ENCODE assay signal across 1 cellular context in genomic region chr9:22030101-22030598, GRCh38.
A peak's percentile ranks its signal among the peaks of the same experiment; 100 is the strongest.
TF ChIP-seq lines count a peak whose summit lies in the region.

No MANE protein-coding gene starts in this region.

TF ChIP-seq in HepG2, 621 proteins besides CTCF, POLR2A, EP300 and RAD21 (continued from another document):
- TF ChIP-seq ARID5B (CRISPR knock-in tag; IDR thresholded peaks at IDR 0.05): peak; percentile 34; the same call in 1 of the 2 replicates
- no peak for TF ChIP-seq YY1 (IDR thresholded peaks at IDR 0.05; ENCODE audit: insufficient read depth, insufficient replicate concordance, low read depth, low read length)
- peak; percentile 44; the same call in 1 of the 2 replicates for TF ChIP-seq FOXA3 (CRISPR knock-in tag; IDR thresholded peaks at IDR 0.05)
- TF ChIP-seq CEBPG (CRISPR knock-in tag; IDR thresholded peaks at IDR 0.05): 0 out of 2 replicates have a peak, but pooled peaks have one; percentile 17
- TF ChIP-seq HOXA9 (CRISPR knock-in tag; IDR thresholded peaks at IDR 0.05; ENCODE audit: borderline replicate concordance): no peak
- TF ChIP-seq ZNF124 (CRISPR knock-in tag; IDR thresholded peaks at IDR 0.05): no peak
- peak; percentile 14; the same call in 1 of the 2 replicates for TF ChIP-seq AHDC1 (CRISPR knock-in tag; IDR thresholded peaks at IDR 0.05; ENCODE audit: borderline replicate concordance)
- no peak for TF ChIP-seq SOX13 (IDR thresholded peaks at IDR 0.05)
- TF ChIP-seq SOX13 (CRISPR knock-in tag; conservative IDR thresholded peaks at IDR 0.05 in 1 of 2, IDR thresholded peaks at IDR 0.05 in 1 of 2): peak in 1 of 2 experiments; percentile 13; a peak in 1 of 4 replicates
- no peak for TF ChIP-seq ADNP (CRISPR knock-in tag; IDR thresholded peaks at IDR 0.05)
- peak; percentile 63; the same call in 1 of the 2 replicates for TF ChIP-seq FOSL1 (CRISPR knock-in tag; IDR thresholded peaks at IDR 0.05; ENCODE audit: borderline replicate concordance)
